Comparison of ENCODE assay signal across 19 cellular contexts in the genomic region with DNA sequence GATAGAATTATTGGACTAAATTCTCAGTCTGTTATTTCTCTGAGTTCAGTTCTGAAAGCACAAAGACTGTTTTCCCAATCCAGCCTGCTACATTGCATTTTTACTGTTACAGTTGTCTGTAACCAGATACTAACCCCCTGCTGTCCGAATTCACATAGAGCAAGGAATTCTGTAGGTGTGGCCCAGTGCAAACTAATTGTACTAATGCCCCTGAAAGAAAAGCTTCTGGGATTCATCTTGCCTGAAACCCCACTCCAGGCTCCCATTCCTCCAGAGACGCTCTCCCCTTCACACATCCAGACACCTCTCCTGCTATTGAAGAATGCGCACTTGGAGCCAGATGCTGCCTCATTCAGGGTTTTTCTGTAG.
DNase-seq lines count a peak whose midpoint lies in the region; ATAC-seq and TF ChIP-seq lines count a peak whose summit lies in the region.
"Had no signal": no experiment of that assay in that cellular context is flagged by ENCODE, and none has a peak within 500 bp of the region (broad histone marks: within the 10 kb centered on the region; RNA-seq: fewer than 3 reads in every experiment).

No MANE protein-coding gene starts in this region.

- no peak overlapping the region for H3K27ac Mint-ChIP-seq in activated CD8-positive, alpha-beta T cell treated with anti-CD3 and anti-CD28 coated beads for 36 hours
- H3K27ac Mint-ChIP-seq in effector memory CD8-positive, alpha-beta T cell: no peak overlapping the region
- H3K27ac Mint-ChIP-seq: CD4-positive, CD25-positive, alpha-beta regulatory T cell; stimulated activated effector memory CD8-positive, alpha-beta T cell treated with anti-CD3 and anti-CD28 coated beads, Interleukin-12 subunit alpha, Interleukin-12 subunit beta, amount 100 ng/mL, for 72 hours had no signal

- no peak overlapping the region for H2BK12ac ChIP-seq in trophoblast cell (ENCODE audit: low read length)

- H2BK5ac ChIP-seq in trophoblast cell (ENCODE audit: low read depth, low read length, poor library complexity): no peak overlapping the region

- peak overlapping the region; percentile 76 for H3K27ac ChIP-seq in trophoblast cell (ENCODE audit: low read depth, low read length)
- H3K27ac ChIP-seq: dorsolateral prefrontal cortex, KMS-11, neutrophil had no signal

- H3K23ac ChIP-seq in trophoblast cell (ENCODE audit: low read length): no peak overlapping the region

- no peak overlapping the region for H3K4ac ChIP-seq in trophoblast cell (ENCODE audit: low read depth, low read length)

- no peak overlapping the region for H4K91ac ChIP-seq in trophoblast cell (ENCODE audit: low read depth, low read length)

- no peak overlapping the region for H3K9ac ChIP-seq in trophoblast cell (ENCODE audit: low read length)
- H3K9ac ChIP-seq: KMS-11 had no signal

- DNase-seq in HEK293T (ENCODE audit: extremely low spot score) (peak; percentile 56), NCI-H345 (lab: John Stamatoyannopoulos, UW) (peak; percentile 65), choroid plexus epithelial cell (ENCODE audit: low read depth) (peak; percentile 80), trophoblast cell (no peak), KBM-7 (no peak)
- DNase-seq in activated CD8-positive, alpha-beta T cell treated with anti-CD3 and anti-CD28 coated beads for 36 hours: no peak
- no peak for DNase-seq in effector memory CD8-positive, alpha-beta T cell
- DNase-seq: activated CD8-positive, alpha-beta memory T cell treated with anti-CD3 and anti-CD28 coated beads for 24 hours; CD4-positive, CD25-positive, alpha-beta regulatory T cell; dorsolateral prefrontal cortex; GDM1; hippocampal formation; NCI-H187 treated with DMSO at 0.1 percent for 48 hours; sigmoid colon had no signal

- H3K14ac ChIP-seq in trophoblast cell (ENCODE audit: low read length): no peak overlapping the region

- no peaks in the 10 kb centered on the region for H3K27me3 ChIP-seq in trophoblast cell (ENCODE audit: insufficient read depth, low read length)
- H3K27me3 ChIP-seq: neutrophil, sigmoid colon had no signal

- POLR2A ChIA-PET in HEK293T (lab: Yijun Ruan, JAX): no interaction called here
- POLR2A ChIA-PET in activated CD8-positive, alpha-beta T cell treated with anti-CD3 and anti-CD28 coated beads for 36 hours (lab: Charles Lee): no interaction called here

- no peaks in the 10 kb centered on the region for H3K9me3 ChIP-seq in trophoblast cell (ENCODE audit: insufficient read depth, low read depth, low read length)
- H3K9me3 ChIP-seq: neutrophil, sigmoid colon had no signal

- H4K8ac ChIP-seq in trophoblast cell (ENCODE audit: low read depth, low read length): no peak overlapping the region

- H3K18ac ChIP-seq in trophoblast cell (ENCODE audit: low read length): no peak overlapping the region

- H3K27me3 Mint-ChIP-seq in activated CD8-positive, alpha-beta T cell treated with anti-CD3 and anti-CD28 coated beads for 36 hours: peaks cover 9% of the 10 kb centered on the region
- peaks cover 12 to 26% of the 10 kb centered on the region in 2 donors for H3K27me3 Mint-ChIP-seq in effector memory CD8-positive, alpha-beta T cell

- peak overlapping the region; percentile 30 for H3K4me2 ChIP-seq in trophoblast cell (ENCODE audit: low read length)
- H3K4me2 ChIP-seq: KMS-11 had no signal

- peaks cover 9% of the 10 kb centered on the region for H3K79me1 ChIP-seq in trophoblast cell (ENCODE audit: low read length)

- H3K4me3 ChIP-seq in choroid plexus epithelial cell (ENCODE audit: low read depth, low read length) (no peak overlapping the region), trophoblast cell (ENCODE audit: low read depth, low read length) (no peak overlapping the region)
- H3K4me3 ChIP-seq: dorsolateral prefrontal cortex, lung, sigmoid colon had no signal

- H3K4me1 ChIP-seq in trophoblast cell (ENCODE audit: control insufficient read depth in 1 of 2, insufficient read depth in 2 of 2, low read length in 2 of 2): peaks cover 15 to 16% of the 10 kb centered on the region in 2 experiments

- no peaks in the 10 kb centered on the region for H3K36me3 ChIP-seq in trophoblast cell (ENCODE audit: control insufficient read depth in 1 of 2, insufficient read depth in 2 of 2, low read length in 2 of 2)
- H3K36me3 ChIP-seq: neutrophil, sigmoid colon had no signal

- no peak for ATAC-seq in activated CD8-positive, alpha-beta T cell treated with anti-CD3 and anti-CD28 coated beads for 36 hours
- ATAC-seq in effector memory CD8-positive, alpha-beta T cell (replicated peaks): no peak
- no peak for ATAC-seq in HG02840 (IDR thresholded peaks at IDR 0.05; ENCODE audit: low FRiP score, unreplicated experiment)
- ATAC-seq: stimulated activated effector memory CD8-positive, alpha-beta T cell treated with anti-CD3 and anti-CD28 coated beads, Interleukin-12 subunit alpha, Interleukin-12 subunit beta, amount 100 ng/mL, for 72 hours had no signal

- H3K9me3 Mint-ChIP-seq in activated CD8-positive, alpha-beta T cell treated with anti-CD3 and anti-CD28 coated beads for 36 hours: no peaks in the 10 kb centered on the region
- no peaks in the 10 kb centered on the region for H3K9me3 Mint-ChIP-seq in effector memory CD8-positive, alpha-beta T cell
- H3K9me3 Mint-ChIP-seq: stimulated activated effector memory CD8-positive, alpha-beta T cell treated with anti-CD3 and anti-CD28 coated beads, Interleukin-12 subunit alpha, Interleukin-12 subunit beta, amount 100 ng/mL, for 72 hours had no signal

- intact Hi-C loops in activated CD8-positive, alpha-beta T cell treated with anti-CD3 and anti-CD28 coated beads for 36 hours (cut with micrococcal nuclease): no loop called here

- no peak overlapping the region for H3K4me3 Mint-ChIP-seq in activated CD8-positive, alpha-beta T cell treated with anti-CD3 and anti-CD28 coated beads for 36 hours
- no peak overlapping the region for H3K4me3 Mint-ChIP-seq in effector memory CD8-positive, alpha-beta T cell
- H3K4me3 Mint-ChIP-seq: CD4-positive, CD25-positive, alpha-beta regulatory T cell; stimulated activated effector memory CD8-positive, alpha-beta T cell treated with anti-CD3 and anti-CD28 coated beads, Interleukin-12 subunit alpha, Interleukin-12 subunit beta, amount 100 ng/mL, for 72 hours had no signal

- no peaks in the 10 kb centered on the region for H3K36me3 Mint-ChIP-seq in activated CD8-positive, alpha-beta T cell treated with anti-CD3 and anti-CD28 coated beads for 36 hours (ENCODE audit: low read depth)
- H3K36me3 Mint-ChIP-seq in effector memory CD8-positive, alpha-beta T cell (ENCODE audit: insufficient read depth): no peaks in the 10 kb centered on the region
- H3K36me3 Mint-ChIP-seq: CD4-positive, CD25-positive, alpha-beta regulatory T cell; stimulated activated effector memory CD8-positive, alpha-beta T cell treated with anti-CD3 and anti-CD28 coated beads, Interleukin-12 subunit alpha, Interleukin-12 subunit beta, amount 100 ng/mL, for 72 hours had no signal

- no peaks in the 10 kb centered on the region for H3K4me1 Mint-ChIP-seq in activated CD8-positive, alpha-beta T cell treated with anti-CD3 and anti-CD28 coated beads for 36 hours (ENCODE audit: low read depth)
- no peaks in the 10 kb centered on the region for H3K4me1 Mint-ChIP-seq in effector memory CD8-positive, alpha-beta T cell (ENCODE audit: low read depth in 2 of 2)
- H3K4me1 Mint-ChIP-seq: CD4-positive, CD25-positive, alpha-beta regulatory T cell; stimulated activated effector memory CD8-positive, alpha-beta T cell treated with anti-CD3 and anti-CD28 coated beads, Interleukin-12 subunit alpha, Interleukin-12 subunit beta, amount 100 ng/mL, for 72 hours had no signal

- H4K12ac ChIP-seq in trophoblast cell (ENCODE audit: low read depth, low read length): no peak overlapping the region

- in situ Hi-C loops in KBM-7 (cut with MboI; ENCODE audit: low pct_unique_long_range_greater_than_20kb, low sequenced_read_pairs): no loop called here

- CTCF ChIA-PET in HEK293T (lab: Yijun Ruan, JAX): no interaction called here
- CTCF ChIA-PET in activated CD8-positive, alpha-beta T cell treated with anti-CD3 and anti-CD28 coated beads for 36 hours (lab: Charles Lee): no interaction called here

- H2AFZ ChIP-seq in trophoblast cell (ENCODE audit: insufficient read depth, low read length, poor library complexity): no peak overlapping the region

- WGBS in trophoblast cell (ENCODE audit: extremely low coverage, insufficient coverage, insufficient read length): no CpG with 5 or more reads among the region's 3 CpGs

- H2AK5ac ChIP-seq in trophoblast cell (ENCODE audit: low read length): no peak overlapping the region

- H2BK120ac ChIP-seq in trophoblast cell (ENCODE audit: insufficient read depth, low read length, poor library complexity): peak overlapping the region; percentile 60

- no peaks in the 10 kb centered on the region for H3K79me2 ChIP-seq in trophoblast cell (ENCODE audit: control insufficient read depth, insufficient read depth, low read length, poor library complexity)

- no peak for TF ChIP-seq CTCF in choroid plexus epithelial cell (conservative IDR thresholded peaks at IDR 0.05; ENCODE audit: low read depth, low read length)
- no peak for TF ChIP-seq CTCF in activated CD8-positive, alpha-beta T cell treated with anti-CD3 and anti-CD28 coated beads for 36 hours (IDR thresholded peaks at IDR 0.05)

TF ChIP-seq in HEK293T, 16 proteins besides CTCF, POLR2A, EP300 and RAD21:
- TF ChIP-seq FOXM1 (IDR thresholded peaks at IDR 0.05; ENCODE audit: borderline replicate concordance) (no peak), LEF1 (IDR thresholded peaks at IDR 0.05; ENCODE audit: borderline replicate concordance) (no peak), NFRKB (IDR thresholded peaks at IDR 0.05) (no peak), L3MBTL2 (conservative IDR thresholded peaks at IDR 0.05) (no peak), BHLHE40 (IDR thresholded peaks at IDR 0.05; ENCODE audit: borderline replicate concordance) (no peak), TARDBP (IDR thresholded peaks at IDR 0.05) (no peak), SP1 (IDR thresholded peaks at IDR 0.05) (no peak), FOXK2 (IDR thresholded peaks at IDR 0.05) (no peak), HDGF (IDR thresholded peaks at IDR 0.05; ENCODE audit: borderline replicate concordance) (no peak)

Comparison
In these comparisons a context has a peak if more than half of its experiments do, and no peak if none do; other contexts are left out.
1. DNase-seq: peak in HEK293T (single experiment), NCI-H345 (single experiment) and choroid plexus epithelial cell (single experiment); none in trophoblast cell (0 of 2), KBM-7 (single experiment), activated CD8-positive, alpha-beta T cell treated with anti-CD3 and anti-CD28 coated beads for 36 hours (single experiment) and effector memory CD8-positive, alpha-beta T cell (0 of 3).